In genomic region chr19:39398297-39398864, GRCh38 we compare ENCODE assay signal across 6 cellular contexts. TPM values are rescaled to one million over a fixed set of nuclear protein-coding genes. Genes with fewer than 3 reads are reported as not detected.
DNase-seq lines count a peak whose midpoint lies in the region; ATAC-seq and TF ChIP-seq lines count a peak whose summit lies in the region.

No MANE protein-coding gene starts in this region.

- no peak for TF ChIP-seq CTCF in RWPE1 (conservative IDR thresholded peaks at IDR 0.05; ENCODE audit: low read depth)

- CTCF ChIA-PET in RWPE1 (lab: Yijun Ruan, JAX) = interaction anchor here (0.5 to 3.4 kb wide), 13 partner anchors 8 to 798 kb away, joined by 3 to 55 read pairs (median 5); partner anchors contain the start of genes PLEKHG2, RPS16 and TIMM50

- H3K27ac Mint-ChIP-seq in effector memory CD8-positive, alpha-beta T cell = peak overlapping the region; percentile 100

- DNase-seq in Ammon's horn (ENCODE audit: low spot score) = peak; percentile 67
- DNase-seq in RWPE1 (ENCODE audit: low spot score) = peak; percentile 84
- DNase-seq in effector memory CD8-positive, alpha-beta T cell = peak; percentile 42 to 49 (median 42)
- peak; percentile 83 for DNase-seq in sciatic nerve (ENCODE audit: low spot score)
- no peak for DNase-seq in inferior parietal cortex (ENCODE audit: extremely low spot score)

- H3K27ac ChIP-seq in RWPE1 = peak overlapping the region; percentile 100

- peak overlapping the region; percentile 73 to 99 for H3K4me3 Mint-ChIP-seq in effector memory CD8-positive, alpha-beta T cell

- POLR2A ChIA-PET in RWPE1 (lab: Yijun Ruan, JAX; ENCODE audit: low non-redundant PET) = interaction anchor here (0.8 to 1.7 kb wide), 6 partner anchors 8 to 37 kb away, joined by 3 to 13 read pairs (median 6); partner anchors contain the start of genes RPS16 and ZFP36

- intact Hi-C loops in sciatic nerve (cut with DNase I) = loop anchor here (10.0 kb wide), 1 partner anchor 54 kb away; the partner anchor contains the start of gene SAMD4B

- peaks cover 77% of the 10 kb centered on the region for H3K36me3 Mint-ChIP-seq in effector memory CD8-positive, alpha-beta T cell (ENCODE audit: insufficient read depth)

- H3K4me1 Mint-ChIP-seq in effector memory CD8-positive, alpha-beta T cell (ENCODE audit: low read depth in 2 of 2) = peaks cover 47 to 50% of the 10 kb centered on the region in 2 donors

- no peaks in the 10 kb centered on the region for H3K27me3 Mint-ChIP-seq in effector memory CD8-positive, alpha-beta T cell

- ATAC-seq in effector memory CD8-positive, alpha-beta T cell (replicated peaks) = no peak
- ATAC-seq in sciatic nerve (peak; percentile 10), HG03175 (IDR thresholded peaks at IDR 0.05; ENCODE audit: unreplicated experiment) (no peak)

- H3K9me3 Mint-ChIP-seq in effector memory CD8-positive, alpha-beta T cell = no peaks in the 10 kb centered on the region

RNA-seq across cellular contexts. Expression of gene MED29, which starts 7.2 kb away (rescaled TPM):
- 37.2 TPM for total RNA-seq in sciatic nerve

RNA-seq across cellular contexts. Expression of gene PAF1, which starts 7.5 kb away (rescaled TPM):
- total RNA-seq in sciatic nerve = 38.7 TPM

RNA-seq across cellular contexts. Expression of gene ZFP36, which starts 8.3 kb away (rescaled TPM):
- 342 TPM for total RNA-seq in sciatic nerve

RNA-seq across cellular contexts. Expression of gene PLEKHG2, which starts 14.1 kb away (rescaled TPM):
- 89.2 TPM for total RNA-seq in sciatic nerve

RNA-seq across cellular contexts. Expression of gene RPS16, which starts 37.4 kb away (rescaled TPM):
- 1,367 TPM for total RNA-seq in sciatic nerve
